ENCODE assay signal across 8 cellular contexts in the genomic region with DNA sequence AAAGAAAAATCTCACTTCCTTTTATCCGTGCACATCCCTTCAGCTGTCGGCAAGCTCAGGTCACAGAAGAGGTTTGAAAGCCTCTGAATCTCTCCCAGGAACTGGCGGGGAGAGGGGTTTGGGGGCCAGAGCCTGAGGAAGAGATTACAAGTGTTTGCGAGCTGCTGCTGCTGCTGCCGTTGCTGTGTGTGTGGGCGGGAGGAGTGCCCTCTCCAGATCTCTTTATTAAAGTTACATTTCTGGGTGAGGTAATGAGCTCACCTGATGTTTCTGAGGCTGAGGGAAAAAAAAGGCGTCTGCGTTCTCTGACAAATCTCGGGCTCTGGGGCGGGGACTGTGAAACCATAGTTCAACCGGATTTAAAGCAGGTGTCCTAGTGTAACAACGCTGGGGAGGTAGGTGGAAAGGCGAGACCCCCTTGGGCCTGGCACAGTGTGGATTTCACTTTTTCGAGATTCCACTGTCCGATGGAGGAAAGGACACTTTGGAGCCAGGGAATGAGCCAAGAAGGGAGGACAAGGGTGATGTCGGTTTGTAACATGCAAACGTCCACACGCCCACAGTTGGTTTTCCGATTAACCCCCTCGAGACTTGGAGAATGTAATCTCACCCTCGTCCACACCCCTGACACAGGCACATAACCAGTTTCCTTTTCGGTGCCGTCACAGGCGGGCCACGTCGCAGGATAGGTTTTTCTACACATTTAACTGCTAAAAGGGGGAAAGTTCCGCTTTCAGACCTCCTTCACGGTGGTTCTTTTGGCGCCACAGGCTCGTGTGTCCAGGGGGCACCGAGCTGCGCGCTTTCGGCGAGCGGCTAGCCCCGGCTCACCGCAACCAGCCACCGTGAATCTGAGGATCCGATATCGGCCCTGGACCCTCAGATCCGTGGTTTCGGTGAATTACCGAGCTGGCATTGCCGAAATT. TPM values are rescaled to one million over a fixed set of nuclear protein-coding genes. Genes with fewer than 3 reads are reported as not detected.
DNase-seq lines count a peak whose midpoint lies in the region; ATAC-seq and TF ChIP-seq lines count a peak whose summit lies in the region.

No MANE protein-coding gene starts in this region.

- no peaks in the 10 kb centered on the region for H3K9me3 ChIP-seq in thymus (ENCODE audit: control insufficient read depth)

- H3K4me1 ChIP-seq in thymus (ENCODE audit: control insufficient read depth, insufficient read depth, low read length) = peaks cover 22% of the 10 kb centered on the region

- under 1% methylated on average over 45 of the region's 45 CpGs for WGBS in thymus

- peak overlapping the region; percentile 64 for H3K27ac ChIP-seq in thymus (ENCODE audit: low read depth)

- no peaks in the 10 kb centered on the region for H3K36me3 ChIP-seq in thymus (ENCODE audit: control insufficient read depth, insufficient read depth)

- ATAC-seq in GM21619 (IDR thresholded peaks at IDR 0.05; ENCODE audit: unreplicated experiment) = peak; percentile 22

- DNase-seq in DMS79 treated with DMSO at 0.1 percent for 48 hours (lab: John Stamatoyannopoulos, UW) (peak; percentile 90), activated gamma-delta T cell treated with Interleukin-2 at 50 U/mL for 16 hours (peak; percentile 54), globus pallidus (ENCODE audit: low spot score) (peak; percentile 68), nucleus accumbens (lab: John Stamatoyannopoulos, UW) (peak in 54 of 56 donors; percentile 19 to 90 (median 68))

- no peak for TF ChIP-seq RAD21 in Ishikawa (IDR thresholded peaks at IDR 0.05; ENCODE audit: low read depth)

- TF ChIP-seq EP300 in Ishikawa (IDR thresholded peaks at IDR 0.05; ENCODE audit: borderline replicate concordance) = no peak

- TF ChIP-seq POLR2A in Raji (IDR thresholded peaks at IDR 0.05; ENCODE audit: insufficient read depth, low read depth, low read length) = peak; percentile 70

- H3K27me3 ChIP-seq in thymus (ENCODE audit: control insufficient read depth, insufficient read depth) = peaks cover 2% of the 10 kb centered on the region

- H3K4me3 ChIP-seq in thymus (ENCODE audit: low read length) = peak overlapping the region; percentile 60

TF ChIP-seq in Ishikawa, 13 proteins besides CTCF, POLR2A, EP300 and RAD21:
- TF ChIP-seq CREB1 (IDR thresholded peaks at IDR 0.05; ENCODE audit: low read depth) (no peak), ZBTB7A (IDR thresholded peaks at IDR 0.05; ENCODE audit: low read depth) (no peak), TCF12 (IDR thresholded peaks at IDR 0.05; ENCODE audit: low read depth) (peak; percentile 52; the same call in 1 of the 2 replicates), NFIC (IDR thresholded peaks at IDR 0.05) (no peak), REST (IDR thresholded peaks at IDR 0.05; ENCODE audit: low read depth) (no peak), FOXM1 (IDR thresholded peaks at IDR 0.05; ENCODE audit: borderline replicate concordance, low read depth) (no peak), CEBPB (IDR thresholded peaks at IDR 0.05) (peak; percentile 11; the same call in 1 of the 2 replicates), EGR1 (IDR thresholded peaks at IDR 0.05) (peak; percentile 94), TAF1 (IDR thresholded peaks at IDR 0.05; ENCODE audit: low read depth) (0 out of 2 replicates have a peak, but pooled peaks have one; percentile 11), YY1 (IDR thresholded peaks at IDR 0.05; ENCODE audit: low read depth) (peak; percentile 35; the same call in 1 of the 2 replicates), MAX (IDR thresholded peaks at IDR 0.05) (no peak; the same call in 1 of the 2 replicates), TEAD4 (IDR thresholded peaks at IDR 0.05) (no peak)
- TF ChIP-seq, protein P1, sequence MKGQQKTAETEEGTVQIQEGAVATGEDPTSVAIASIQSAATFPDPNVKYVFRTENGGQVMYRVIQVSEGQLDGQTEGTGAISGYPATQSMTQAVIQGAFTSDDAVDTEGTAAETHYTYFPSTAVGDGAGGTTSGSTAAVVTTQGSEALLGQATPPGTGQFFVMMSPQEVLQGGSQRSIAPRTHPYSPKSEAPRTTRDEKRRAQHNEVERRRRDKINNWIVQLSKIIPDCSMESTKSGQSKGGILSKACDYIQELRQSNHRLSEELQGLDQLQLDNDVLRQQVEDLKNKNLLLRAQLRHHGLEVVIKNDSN (IDR thresholded peaks at IDR 0.05) = no peak

RNA-seq across cellular contexts. Expression of gene ALCAM, which starts 2.1 kb away (rescaled TPM):
- 28.4 TPM for polyA plus RNA-seq in thymus

Comparison
In these comparisons a context has a peak if more than half of its experiments do, and no peak if none do; other contexts are left out.
1. Peak in every context shown above with its lines: DNase-seq, ATAC-seq, H3K4me3 ChIP-seq and H3K27ac ChIP-seq.